In genomic region chr1:53572802-53573148, GRCh38 we compare ENCODE assay signal across 20 cellular contexts.
DNase-seq lines count a peak whose midpoint lies in the region; ATAC-seq, FAIRE-seq and TF ChIP-seq lines count a peak whose summit lies in the region.
"Had no signal": no experiment of that assay in that cellular context is flagged by ENCODE, and none has a peak within 500 bp of the region (broad histone marks: within the 10 kb centered on the region; RNA-seq: fewer than 3 reads in every experiment).

No MANE protein-coding gene starts in this region.

- no peak overlapping the region for H4K8ac ChIP-seq in neuronal stem cell (ENCODE audit: low read depth, low read length)

- no peak overlapping the region for H2BK120ac ChIP-seq in neuronal stem cell (ENCODE audit: low read depth, low read length)

- H3K79me2 ChIP-seq in HCT116 (ENCODE audit: insufficient read depth, low read length) (no peaks in the 10 kb centered on the region), endothelial cell of umbilical vein (ENCODE audit: control insufficient read depth, insufficient read depth, low read length) (no peaks in the 10 kb centered on the region)
- H3K79me2 ChIP-seq: parathyroid adenoma had no signal

- no peak for ATAC-seq in HCT116
- ATAC-seq in GM18868 (IDR thresholded peaks at IDR 0.05; ENCODE audit: unreplicated experiment) = no peak

- H3K14ac ChIP-seq in neuronal stem cell (ENCODE audit: low read length) = no peak overlapping the region

- dilution Hi-C loops in endothelial cell of umbilical vein (cut with MboI; ENCODE audit: extremely low pct_ligation_motif_present, low sequenced_read_pairs) = no loop called here

- POLR2A ChIA-PET in HCT116 (lab: Charles Lee) (no interaction called here), endothelial cell of umbilical vein (lab: Charles Lee) (no interaction called here)

- no peak overlapping the region for H2AFZ ChIP-seq in HCT116 (ENCODE audit: low read depth, low read length, poor library complexity, severe bottlenecking)
- no peak overlapping the region for H2AFZ ChIP-seq in endothelial cell of umbilical vein (ENCODE audit: low read depth, low read length)
- no peak overlapping the region for H2AFZ ChIP-seq in neuronal stem cell (ENCODE audit: low read length)
- H2AFZ ChIP-seq: GM23248, parathyroid adenoma had no signal

- no peak for FAIRE-seq in endothelial cell of umbilical vein (lab: Jason Lieb, UNC)
- FAIRE-seq: GM12892 had no signal

- no peak for TF ChIP-seq RAD21 in HCT116 (IDR thresholded peaks at IDR 0.05; ENCODE audit: low read depth)

- DNase-seq in HCT116 (ENCODE audit: low read depth, low spot score) = no peak
- peak; percentile 53 for DNase-seq in NCI-H345 treated with DMSO at 0.1 percent for 48 hours (lab: John Stamatoyannopoulos, UW; ENCODE audit: unreplicated experiment)
- DNase-seq in endothelial cell of umbilical vein (ENCODE audit: low read depth, low spot score) = peak; percentile 5
- no peak for DNase-seq in neuronal stem cell (ENCODE audit: low spot score)
- no peak for DNase-seq in posterior cingulate gyrus
- DNase-seq in NK-92 (lab: John Stamatoyannopoulos, UW; ENCODE audit: unreplicated experiment) = no peak
- no peak for DNase-seq in activated CD4-positive, alpha-beta T cell treated with anti-CD3 and anti-CD28 coated beads, Interleukin-2, amount 50 U/mL, for 4 hours
- DNase-seq: activated CD4-positive, CD25-positive, alpha-beta regulatory T cell; cerebellar nuclear complex; GF-D8; KG1; left cardiac atrium; T-helper 2 cell had no signal

- H3K9ac ChIP-seq in HCT116 (ENCODE audit: low read length) (no peak overlapping the region), endothelial cell of umbilical vein (replicated peaks; ENCODE audit: extremely low read depth, insufficient read depth, low read length) (no peak overlapping the region), neuronal stem cell (ENCODE audit: low read depth, low read length, poor library complexity) (no peak overlapping the region)
- H3K9ac ChIP-seq: GM23248, parathyroid adenoma had no signal

- H2BK5ac ChIP-seq in neuronal stem cell (ENCODE audit: low read length) = no peak overlapping the region

- no peak overlapping the region for H4K91ac ChIP-seq in neuronal stem cell (ENCODE audit: low read depth, low read length, poor library complexity)

- H3K9me1 ChIP-seq in endothelial cell of umbilical vein (replicated peaks; ENCODE audit: control insufficient read depth, extremely low read depth, insufficient read depth, low read length) = no peaks in the 10 kb centered on the region

- TF ChIP-seq POLR2A in HCT116 (IDR thresholded peaks at IDR 0.05; ENCODE audit: borderline replicate concordance, extremely low read depth, insufficient read depth, insufficient read length) (no peak), endothelial cell of umbilical vein (IDR thresholded peaks at IDR 0.05; ENCODE audit: low read depth, low read length) (no peak)

- no peaks in the 10 kb centered on the region for H3K79me1 ChIP-seq in neuronal stem cell (ENCODE audit: low read depth, low read length)

- no peak overlapping the region for H2AK5ac ChIP-seq in neuronal stem cell (ENCODE audit: low read depth, low read length)

- H3K4me1 ChIP-seq in HCT116 (ENCODE audit: control insufficient read depth in 1 of 2, insufficient read depth in 2 of 2, low read length in 2 of 2) (peaks cover 9 to 10% of the 10 kb centered on the region in 2 experiments), endothelial cell of umbilical vein (ENCODE audit: control insufficient read depth, extremely low read depth, insufficient read depth, low read length) (no peaks in the 10 kb centered on the region), neuronal stem cell (ENCODE audit: control insufficient read depth in 2 of 2, insufficient read depth in 1 of 2, low read depth in 1 of 2, low read length in 2 of 2) (peaks cover 4 to 21% of the 10 kb centered on the region in 2 donors)
- H3K4me1 ChIP-seq: parathyroid adenoma had no signal

- H2BK12ac ChIP-seq in neuronal stem cell (ENCODE audit: low read length) = no peak overlapping the region

- H4K20me1 ChIP-seq in HCT116 (ENCODE audit: insufficient read depth) (no peaks in the 10 kb centered on the region), endothelial cell of umbilical vein (replicated peaks; ENCODE audit: control insufficient read depth, extremely low read depth, insufficient read depth, low read length) (no peaks in the 10 kb centered on the region)

- H3K36me3 ChIP-seq in HCT116 (ENCODE audit: control insufficient read depth in 1 of 2, insufficient read depth in 2 of 2, low read length in 2 of 2) = no peaks in the 10 kb centered on the region
- H3K36me3 ChIP-seq in endothelial cell of umbilical vein (ENCODE audit: control insufficient read depth in 2 of 2, extremely low read depth in 1 of 2, insufficient read depth in 2 of 2, low read length in 2 of 2) = no peaks in the 10 kb centered on the region
- no peaks in the 10 kb centered on the region for H3K36me3 ChIP-seq in neuronal stem cell (replicated peaks in 1 of 2; ENCODE audit: control insufficient read depth in 2 of 2, insufficient read depth in 2 of 2, low read length in 2 of 2)
- H3K36me3 ChIP-seq: thoracic aorta had no signal

- H3K9me3 ChIP-seq in HCT116 (ENCODE audit: control insufficient read depth in 1 of 2, insufficient read depth in 1 of 2, low read depth in 1 of 2, low read length in 2 of 2) = no peaks in the 10 kb centered on the region
- H3K9me3 ChIP-seq in endothelial cell of umbilical vein (replicated peaks; ENCODE audit: control insufficient read depth, insufficient read depth, low read length) = no peaks in the 10 kb centered on the region
- no peaks in the 10 kb centered on the region for H3K9me3 ChIP-seq in neuronal stem cell (replicated peaks in 1 of 2; ENCODE audit: control insufficient read depth in 2 of 2, insufficient read depth in 1 of 2, low read depth in 1 of 2, low read length in 2 of 2)
- H3K9me3 ChIP-seq: thoracic aorta had no signal

- H3K4me3 ChIP-seq in HCT116 (replicated peaks in 1 of 2; ENCODE audit: low read depth in 1 of 2, low read length in 2 of 2) = no peak overlapping the region
- no peak overlapping the region for H3K4me3 ChIP-seq in endothelial cell of umbilical vein (replicated peaks in 1 of 3; ENCODE audit: insufficient read depth in 1 of 3, low read depth in 1 of 3, low read length in 3 of 3)
- H3K4me3 ChIP-seq in neuronal stem cell (ENCODE audit: low read length in 2 of 2) = no peak overlapping the region
- H3K4me3 ChIP-seq: GM23248, skin epidermis, thoracic aorta had no signal

- no peak overlapping the region for H3K27ac ChIP-seq in HCT116 (ENCODE audit: low read depth, low read length)
- no peak overlapping the region for H3K27ac ChIP-seq in endothelial cell of umbilical vein (ENCODE audit: insufficient read depth, low read depth, low read length)
- H3K27ac ChIP-seq in neuronal stem cell (replicated peaks; ENCODE audit: low read length) = no peak overlapping the region
- H3K27ac ChIP-seq: GM23248, HL-60, parathyroid adenoma, thoracic aorta had no signal

- H3K23ac ChIP-seq in neuronal stem cell (ENCODE audit: low read depth, low read length, poor library complexity) = no peak overlapping the region

- CTCF ChIA-PET in HCT116 (lab: Charles Lee) = no interaction called here
- CTCF ChIA-PET in endothelial cell of umbilical vein (lab: Charles Lee) = no interaction called here

- H3K18ac ChIP-seq in neuronal stem cell (ENCODE audit: low read length) = peak overlapping the region; percentile 6

- no peak overlapping the region for H2BK15ac ChIP-seq in neuronal stem cell (ENCODE audit: low read length)

- BruUV-seq in HCT116 (replicated peaks; lab: Mats Ljungman, UMichigan) (no TSS peak), endothelial cell of umbilical vein (replicated peaks; lab: Mats Ljungman, UMichigan) (no TSS peak)

- WGBS in neuronal stem cell (ENCODE audit: extremely low coverage in 2 of 2, insufficient read length in 2 of 2, insufficient replicate concordance in 1 of 2), 2 donors = no CpG with 5 or more reads among the region's 2 CpGs

- RAD21 ChIA-PET in HCT116 (lab: Charles Lee; ENCODE audit: low non-redundant PET in 1 of 2, low total read pairs in 2 of 2, uncharacterized antibody in 2 of 2, unreplicated experiment in 2 of 2) = no interaction called here

- no peaks in the 10 kb centered on the region for H3K9me2 ChIP-seq in HCT116 (ENCODE audit: insufficient read depth)

- no peak overlapping the region for H3K4ac ChIP-seq in neuronal stem cell (ENCODE audit: low read length)

- H3K4me2 ChIP-seq in HCT116 (ENCODE audit: low read length) (peak overlapping the region; percentile 14; the same call in 1 of the 2 replicates), endothelial cell of umbilical vein (ENCODE audit: insufficient read depth, low read length) (no peak overlapping the region), neuronal stem cell (ENCODE audit: insufficient read depth, low read length, poor library complexity, severe bottlenecking) (no peak overlapping the region)

- intact Hi-C loops in HCT116 (cut with micrococcal nuclease) (no loop called here), endothelial cell of umbilical vein (cut with micrococcal nuclease) (no loop called here), posterior cingulate gyrus (cut with DNase I) (no loop called here)

- TF ChIP-seq CTCF in HCT116 (IDR thresholded peaks at IDR 0.05 in 2 of 3, conservative IDR thresholded peaks at IDR 0.05 in 1 of 3; ENCODE audit: borderline replicate concordance in 1 of 3, insufficient read depth in 1 of 3, low read depth in 2 of 3, low read length in 2 of 3) = no peak
- TF ChIP-seq CTCF in endothelial cell of umbilical vein (IDR thresholded peaks at IDR 0.05; ENCODE audit: extremely low read depth in 1 of 2, insufficient read depth in 1 of 2, low read depth in 1 of 2, low read length in 2 of 2) = no peak

- H3K27me3 ChIP-seq in HCT116 (ENCODE audit: insufficient read depth, low read length) (no peaks in the 10 kb centered on the region), endothelial cell of umbilical vein (ENCODE audit: control insufficient read depth in 2 of 2, insufficient read depth in 2 of 2, low read length in 2 of 2) (peaks cover 3 to 4% of the 10 kb centered on the region in 2 experiments), neuronal stem cell (ENCODE audit: control insufficient read depth in 3 of 3, insufficient read depth in 3 of 3, low read depth in 1 of 3, low read length in 3 of 3) (peaks cover 0 to 29% (median 0%) of the 10 kb centered on the region in 3 experiments)

TF ChIP-seq in HCT116, 20 proteins besides CTCF, POLR2A, EP300 and RAD21 (continues in another document):
- TF ChIP-seq YY1 (IDR thresholded peaks at IDR 0.05; ENCODE audit: extremely low read depth, insufficient replicate concordance, low read depth, low read length) = no peak
- no peak for TF ChIP-seq EGR1 (IDR thresholded peaks at IDR 0.05; ENCODE audit: low read depth)
- no peak for TF ChIP-seq ZFX (IDR thresholded peaks at IDR 0.05)
- TF ChIP-seq SIN3A (IDR thresholded peaks at IDR 0.05; ENCODE audit: low read depth) = no peak
- TF ChIP-seq FOSL1 (IDR thresholded peaks at IDR 0.05; ENCODE audit: low read depth) = no peak

TF ChIP-seq in endothelial cell of umbilical vein, 7 proteins besides CTCF, POLR2A, EP300 and RAD21 (continues in another document):
- TF ChIP-seq FOS (IDR thresholded peaks at IDR 0.05; ENCODE audit: borderline replicate concordance, insufficient read depth, low read length) (no peak), POLR2AphosphoS5 (IDR thresholded peaks at IDR 0.05; ENCODE audit: insufficient read depth, low read depth, low read length) (no peak), EZH2 (IDR thresholded peaks at IDR 0.05; ENCODE audit: borderline replicate concordance, low read depth, low read length, severe bottlenecking) (no peak)

Comparison
In these comparisons a context has a peak if more than half of its experiments do, and no peak if none do; other contexts are left out.
1. DNase-seq: peak in NCI-H345 treated with DMSO at 0.1 percent for 48 hours (single experiment) and endothelial cell of umbilical vein (single experiment); none in HCT116 (single experiment), neuronal stem cell (single experiment), posterior cingulate gyrus (0 of 10), NK-92 (single experiment) and activated CD4-positive, alpha-beta T cell treated with anti-CD3 and anti-CD28 coated beads, Interleukin-2, amount 50 U/mL, for 4 hours (0 of 2).